In the genomic region with DNA sequence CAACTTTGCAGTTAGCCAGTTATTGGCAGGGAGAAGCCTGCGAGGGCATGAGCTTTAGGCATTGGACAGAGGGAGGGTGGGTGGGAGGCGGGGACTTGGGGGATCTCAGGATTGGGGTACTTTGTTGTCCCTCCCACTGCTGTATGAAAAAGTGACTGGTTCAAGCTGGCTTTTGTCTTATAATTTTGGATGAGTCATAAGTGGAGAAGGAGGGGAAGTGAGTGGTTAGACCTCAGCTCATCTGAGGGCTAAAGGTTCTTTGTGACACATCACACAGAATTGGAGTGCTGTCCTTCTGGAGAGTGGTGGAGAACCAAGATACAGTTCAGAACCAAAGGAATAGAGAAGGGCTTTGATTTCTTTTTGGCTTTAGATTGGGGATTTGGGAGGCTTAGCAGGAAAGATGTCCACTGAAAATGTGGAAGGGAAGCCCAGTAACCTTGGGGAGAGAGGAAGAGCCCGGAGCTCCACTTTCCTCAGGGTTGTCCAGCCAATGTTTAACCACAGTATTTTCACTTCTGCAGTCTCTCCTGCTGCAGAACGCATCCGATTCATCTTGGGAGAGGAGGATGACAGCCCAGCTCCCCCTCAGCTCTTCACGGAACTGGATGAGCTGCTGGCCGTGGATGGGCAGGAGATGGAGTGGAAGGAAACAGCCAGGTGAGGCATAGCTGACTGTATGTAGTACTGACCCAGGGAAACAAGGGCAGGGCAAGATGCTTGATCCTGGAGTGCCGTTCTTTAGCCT, we compare ENCODE assay signal across 10 cellular contexts. TPM values are rescaled to one million over a fixed set of nuclear protein-coding genes. Genes with fewer than 3 reads are reported as not detected.
DNase-seq lines count a peak whose midpoint lies in the region; ATAC-seq and TF ChIP-seq lines count a peak whose summit lies in the region.
"Had no signal": no experiment of that assay in that cellular context is flagged by ENCODE, and none has a peak within 500 bp of the region (broad histone marks: within the 10 kb centered on the region; RNA-seq: fewer than 3 reads in every experiment).

TSS of gene SLC4A4 (plus strand) at position 175 of the 748 bp plus-strand sequence.

- no peak within 1 kb of the TSS for H2BK15ac ChIP-seq in H9 (ENCODE audit: low read depth, low read length)

- H4K5ac ChIP-seq in H9 (ENCODE audit: insufficient read length, low read depth, low read length) = no peak within 1 kb of the TSS

- peak within 1 kb of the TSS in 1 of 3 experiments; percentile 41; a peak in 1 of 7 replicates for H3K27ac Mint-ChIP-seq in H9
- H3K27ac Mint-ChIP-seq in type B pancreatic cell = no peak within 1 kb of the TSS

- H3K9me3 Mint-ChIP-seq in H9 = no peaks in the 10 kb centered on the region
- H3K9me3 Mint-ChIP-seq in type B pancreatic cell = peaks cover 6% of the 10 kb centered on the region

- H3K36me3 Mint-ChIP-seq in H9 (ENCODE audit: insufficient read depth in 1 of 3, low read depth in 3 of 3) (no peaks in the 10 kb centered on the region), type B pancreatic cell (peaks cover 11% of the 10 kb centered on the region)

- H2AFZ ChIP-seq in H9 (ENCODE audit: low read length) = no peak within 1 kb of the TSS

- no peak within 1 kb of the TSS for H4K91ac ChIP-seq in H9 (ENCODE audit: insufficient read length, low read depth, low read length)

- no peaks in the 10 kb centered on the region for H4K20me1 ChIP-seq in H9 (ENCODE audit: control insufficient read depth, insufficient read depth, insufficient read length)

- H3K79me2 ChIP-seq in H9 (ENCODE audit: insufficient read depth, low read length) = no peaks in the 10 kb centered on the region

- no peak within 1 kb of the TSS for H3K4me3 ChIP-seq in fibroblast of pulmonary artery (replicated peaks; ENCODE audit: low read depth, low read length)
- H3K4me3 ChIP-seq: lung, SJSA1 had no signal

- H3K18ac ChIP-seq in H9 (ENCODE audit: insufficient read length, low read depth, low read length) = no peak within 1 kb of the TSS

- H2BK20ac ChIP-seq in H9 (ENCODE audit: low read depth, low read length, poor library complexity, severe bottlenecking) = no peak within 1 kb of the TSS

- H3K4me2 ChIP-seq in H9 (ENCODE audit: insufficient read depth, insufficient read length, low read length) = no peak within 1 kb of the TSS

- H3K9ac ChIP-seq in H9 (ENCODE audit: extremely low read depth, insufficient read length, low read length) = no peak within 1 kb of the TSS

- H3K9me3 ChIP-seq in H9 (ENCODE audit: control insufficient read depth, low read depth, low read length) = no peaks in the 10 kb centered on the region
- H3K9me3 ChIP-seq: SJSA1 had no signal

- H3K27me3 Mint-ChIP-seq in H9 (ENCODE audit: low read depth) = no peaks in the 10 kb centered on the region
- no peaks in the 10 kb centered on the region for H3K27me3 Mint-ChIP-seq in type B pancreatic cell

- peak within 1 kb of the TSS; percentile 25 for H2AK5ac ChIP-seq in H9 (ENCODE audit: insufficient read length, low read length)

- no peak for TF ChIP-seq CTCF in H9 (conservative IDR thresholded peaks at IDR 0.05)
- no peak for TF ChIP-seq CTCF in fibroblast of pulmonary artery (IDR thresholded peaks at IDR 0.05; ENCODE audit: low read length, missing control alignments)
- TF ChIP-seq CTCF in type B pancreatic cell (conservative IDR thresholded peaks at IDR 0.05) = no peak

- H3K79me1 ChIP-seq in H9 (ENCODE audit: insufficient read depth, low read depth, low read length, poor library complexity, severe bottlenecking) = no peaks in the 10 kb centered on the region

- no peak within 1 kb of the TSS for H2BK12ac ChIP-seq in H9 (ENCODE audit: insufficient read length, low read depth, low read length)

- no peak within 1 kb of the TSS for H3K27ac ChIP-seq in H9 (ENCODE audit: insufficient read length, low read depth, low read length)
- H3K27ac ChIP-seq: SJSA1 had no signal

- DNase-seq in H9 = no peak
- peak; percentile 88 for DNase-seq in M059J (ENCODE audit: low read depth)
- peak; percentile 16 for DNase-seq in fibroblast of pulmonary artery (ENCODE audit: low read depth)
- no peak for DNase-seq in type B pancreatic cell (ENCODE audit: extremely low spot score, unreplicated experiment)
- no peak for DNase-seq in NCI-H2171 (lab: John Stamatoyannopoulos, UW)
- DNase-seq in activated CD4-positive, alpha-beta T cell treated with anti-CD3 and anti-CD28 coated beads for 48 hours = no peak
- no peak for DNase-seq in NCI-H2107 (lab: John Stamatoyannopoulos, UW)

- no peak within 1 kb of the TSS for H3K14ac ChIP-seq in H9 (ENCODE audit: insufficient read depth, low read length)

- H3K4me1 Mint-ChIP-seq in H9 = no peaks in the 10 kb centered on the region
- peaks cover 6% of the 10 kb centered on the region for H3K4me1 Mint-ChIP-seq in type B pancreatic cell (ENCODE audit: unreplicated experiment)

- H3T11ph ChIP-seq in H9 (ENCODE audit: low read length) = no peak within 1 kb of the TSS

- H3K56ac ChIP-seq in H9 (ENCODE audit: insufficient read length, low read depth, low read length) = no peak within 1 kb of the TSS

- H2BK5ac ChIP-seq in H9 (ENCODE audit: insufficient read length, low read length) = no peak within 1 kb of the TSS

- no peak within 1 kb of the TSS for H3K4ac ChIP-seq in H9 (ENCODE audit: low read depth, low read length)

- H3K4me3 Mint-ChIP-seq in H9 (no peak within 1 kb of the TSS), type B pancreatic cell (no peak within 1 kb of the TSS)

- H4K8ac ChIP-seq in H9 (replicated peaks; ENCODE audit: insufficient read length, low read depth, low read length) = no peak within 1 kb of the TSS

- peak; percentile 100 for ATAC-seq in GM18508 (IDR thresholded peaks at IDR 0.05; ENCODE audit: insufficient read depth, unreplicated experiment)

- H2BK120ac ChIP-seq in H9 (ENCODE audit: low read depth, low read length, poor library complexity, severe bottlenecking) = no peak within 1 kb of the TSS

- H3K23me2 ChIP-seq in H9 (ENCODE audit: insufficient read length, low read depth, low read length, poor library complexity, severe bottlenecking) = no peaks in the 10 kb centered on the region

- WGBS in H9 (ENCODE audit: extremely low coverage, insufficient read length, low lambda C conversion rate) = no CpG with 5 or more reads among the region's 8 CpGs

- H3K27me3 ChIP-seq in H9 (ENCODE audit: insufficient read depth, low read length) = no peaks in the 10 kb centered on the region
- H3K27me3 ChIP-seq: SJSA1 had no signal

- H3K23ac ChIP-seq in H9 (ENCODE audit: insufficient read length, low read depth, low read length) = no peak within 1 kb of the TSS

- H3K4me1 ChIP-seq in H9 (ENCODE audit: insufficient read depth, low read length) = no peaks in the 10 kb centered on the region
- H3K4me1 ChIP-seq: SJSA1 had no signal

RNA-seq across cellular contexts. Expression of gene SLC4A4, which starts in this region (rescaled TPM):
- total RNA-seq in H9 (2021) (0.92 and 1.1 TPM in 2 replicates), type B pancreatic cell (ENCODE audit: low replicate concordance) (27.2 and 32.0 TPM in 2 replicates)
- total RNA-seq in M059J (2014; rRNA removed; shearing (Covaris generic)) = 2.8 and 3.4 TPM in 2 replicates

Comparison
In these comparisons a context has a peak if more than half of its experiments do, and no peak if none do; other contexts are left out.
1. DNase-seq: peak in M059J (single experiment) and fibroblast of pulmonary artery (single experiment); none in H9 (single experiment), type B pancreatic cell (single experiment), NCI-H2171 (single experiment), activated CD4-positive, alpha-beta T cell treated with anti-CD3 and anti-CD28 coated beads for 48 hours (single experiment) and NCI-H2107 (single experiment).